In genomic region chr20:3767434-3768341, GRCh38 we compare ENCODE assay signal across 8 cellular contexts.
DNase-seq lines count a peak whose midpoint lies in the region; ATAC-seq lines count a peak whose summit lies in the region.

ADISSP (minus strand) TSS chr20:3767753; CDS start chr20:3760100, 7,653 bp downstream.

- peak; percentile 91 for ATAC-seq in GM19372 (IDR thresholded peaks at IDR 0.05; ENCODE audit: low read depth, unreplicated experiment)
- ATAC-seq in HG03558 (IDR thresholded peaks at IDR 0.05; ENCODE audit: extremely low read depth, unreplicated experiment), result peak; percentile 81

- DNase-seq in CD1c-positive myeloid dendritic cell (ENCODE audit: extremely low spot score) (peak; percentile 98), NCI-H748 treated with DMSO at 0.1 percent for 48 hours (lab: John Stamatoyannopoulos, UW) (peak; percentile 99), dedifferentiated amniotic fluid mesenchymal stem cell (ENCODE audit: extremely low spot score) (peak; percentile 97), left kidney (ENCODE audit: low read depth, low spot score) (peak; percentile 99)
- peak; percentile 86 to 96 for DNase-seq in activated CD4-positive, alpha-beta T cell treated with anti-CD3 and anti-CD28 coated beads, Interleukin-2, amount 50 U/mL, for 24 hours (ENCODE audit: low read depth in 1 of 2, low spot score in 1 of 2)
- DNase-seq in stimulated activated CD4-positive, alpha-beta T cell treated with anti-CD3 and anti-CD28 coated beads, Interleukin-2, amount 100 ng/mL, for 24 hours, result peak; percentile 97 to 98

Comparison
In these comparisons a context has a peak if more than half of its experiments do, and no peak if none do; other contexts are left out.
1. Peak in every context shown above with its lines: DNase-seq and ATAC-seq.